23 cellular contexts compared by ENCODE assay signal in genomic region chr7:102387064-102387463, GRCh38. TPM values are rescaled to one million over a fixed set of nuclear protein-coding genes. Genes with fewer than 3 reads are reported as not detected.
DNase-seq lines count a peak whose midpoint lies in the region; ATAC-seq lines count a peak whose summit lies in the region.
"Had no signal": no experiment of that assay in that cellular context is flagged by ENCODE, and none has a peak within 500 bp of the region (broad histone marks: within the 10 kb centered on the region; RNA-seq: fewer than 3 reads in every experiment).

No MANE protein-coding gene starts in this region.

- H3K9me3 Mint-ChIP-seq in activated naive CD4-positive, alpha-beta T cell treated with anti-CD3 and anti-CD28 coated beads, Interleukin-2, amount 50 U/mL, for 24 hours = no peaks in the 10 kb centered on the region
- no peaks in the 10 kb centered on the region for H3K9me3 Mint-ChIP-seq in stimulated activated naive B cell treated with anti-CD40 and anti-IgM and Interleukin-4, amounts not matched to agents 10 μg/mL and 1 μg/mL and 100 μg/mL, for 72 hours
- no peaks in the 10 kb centered on the region for H3K9me3 Mint-ChIP-seq in natural killer cell treated with Interleukin-12 subunit alpha and Interleukin-12 subunit beta and Interleukin-15 and Interleukin-18, amount 100 ng/mL, for 72 hours

- no peak overlapping the region for H3K4me3 ChIP-seq in HAP-1
- H3K4me3 ChIP-seq: GM23248, SJSA1 had no signal

- peaks cover 3% of the 10 kb centered on the region for H3K4me1 Mint-ChIP-seq in activated naive CD4-positive, alpha-beta T cell treated with anti-CD3 and anti-CD28 coated beads, Interleukin-2, amount 50 U/mL, for 24 hours
- peaks cover 2 to 4% of the 10 kb centered on the region in 2 donors for H3K4me1 Mint-ChIP-seq in stimulated activated naive B cell treated with anti-CD40 and anti-IgM and Interleukin-4, amounts not matched to agents 10 μg/mL and 1 μg/mL and 100 μg/mL, for 72 hours
- H3K4me1 Mint-ChIP-seq in natural killer cell treated with Interleukin-12 subunit alpha and Interleukin-12 subunit beta and Interleukin-15 and Interleukin-18, amount 100 ng/mL, for 72 hours (ENCODE audit: low read depth in 2 of 2) = peaks cover 0 to 4% of the 10 kb centered on the region in 2 donors

- H3K4me3 Mint-ChIP-seq in activated naive CD4-positive, alpha-beta T cell treated with anti-CD3 and anti-CD28 coated beads, Interleukin-2, amount 50 U/mL, for 24 hours = no peak overlapping the region
- no peak overlapping the region for H3K4me3 Mint-ChIP-seq in stimulated activated naive B cell treated with anti-CD40 and anti-IgM and Interleukin-4, amounts not matched to agents 10 μg/mL and 1 μg/mL and 100 μg/mL, for 72 hours
- no peak overlapping the region for H3K4me3 Mint-ChIP-seq in natural killer cell treated with Interleukin-12 subunit alpha and Interleukin-12 subunit beta and Interleukin-15 and Interleukin-18, amount 100 ng/mL, for 72 hours

- H3K9me3 ChIP-seq in HAP-1 = no peaks in the 10 kb centered on the region
- H3K9me3 ChIP-seq: SJSA1 had no signal

- no peaks in the 10 kb centered on the region for H3K27me3 ChIP-seq in HAP-1 (ENCODE audit: low read depth)
- H3K27me3 ChIP-seq: SJSA1 had no signal

- peaks cover 25% of the 10 kb centered on the region for H3K36me3 ChIP-seq in HAP-1 (replicated peaks)

- peaks cover 3% of the 10 kb centered on the region for H3K36me3 Mint-ChIP-seq in activated naive CD4-positive, alpha-beta T cell treated with anti-CD3 and anti-CD28 coated beads, Interleukin-2, amount 50 U/mL, for 24 hours
- peaks cover 18 to 36% of the 10 kb centered on the region in 2 donors for H3K36me3 Mint-ChIP-seq in stimulated activated naive B cell treated with anti-CD40 and anti-IgM and Interleukin-4, amounts not matched to agents 10 μg/mL and 1 μg/mL and 100 μg/mL, for 72 hours
- peaks cover 5% of the 10 kb centered on the region for H3K36me3 Mint-ChIP-seq in natural killer cell treated with Interleukin-12 subunit alpha and Interleukin-12 subunit beta and Interleukin-15 and Interleukin-18, amount 100 ng/mL, for 72 hours

- H3K27ac Mint-ChIP-seq in activated naive CD4-positive, alpha-beta T cell treated with anti-CD3 and anti-CD28 coated beads, Interleukin-2, amount 50 U/mL, for 24 hours = peak overlapping the region; percentile 35
- peak overlapping the region; percentile 43 for H3K27ac Mint-ChIP-seq in stimulated activated naive B cell treated with anti-CD40 and anti-IgM and Interleukin-4, amounts not matched to agents 10 μg/mL and 1 μg/mL and 100 μg/mL, for 72 hours
- no peak overlapping the region for H3K27ac Mint-ChIP-seq in natural killer cell treated with Interleukin-12 subunit alpha and Interleukin-12 subunit beta and Interleukin-15 and Interleukin-18, amount 100 ng/mL, for 72 hours

- H3K27me3 Mint-ChIP-seq in activated naive CD4-positive, alpha-beta T cell treated with anti-CD3 and anti-CD28 coated beads, Interleukin-2, amount 50 U/mL, for 24 hours = no peaks in the 10 kb centered on the region
- H3K27me3 Mint-ChIP-seq in stimulated activated naive B cell treated with anti-CD40 and anti-IgM and Interleukin-4, amounts not matched to agents 10 μg/mL and 1 μg/mL and 100 μg/mL, for 72 hours = no peaks in the 10 kb centered on the region
- no peaks in the 10 kb centered on the region for H3K27me3 Mint-ChIP-seq in natural killer cell treated with Interleukin-12 subunit alpha and Interleukin-12 subunit beta and Interleukin-15 and Interleukin-18, amount 100 ng/mL, for 72 hours

- in situ Hi-C loops in HAP-1 (cut with MboI; ENCODE audit: low sequenced_read_pairs) = no loop called here

- peak; percentile 36 for ATAC-seq in left lobe of liver
- ATAC-seq in stimulated activated naive B cell treated with anti-CD40 and anti-IgM and Interleukin-4, amounts not matched to agents 10 μg/mL and 1 μg/mL and 100 μg/mL, for 72 hours (replicated peaks) = no peak
- no peak for ATAC-seq in natural killer cell treated with Interleukin-12 subunit alpha and Interleukin-12 subunit beta and Interleukin-15 and Interleukin-18, amount 100 ng/mL, for 72 hours

- H3K4me1 ChIP-seq in HAP-1 = no peaks in the 10 kb centered on the region

- DNase-seq in activated naive CD4-positive, alpha-beta T cell (lab: John Stamatoyannopoulos, UW) = no peak
- DNase-seq in NCI-H2227 treated with DMSO at 0.1 percent for 48 hours (lab: John Stamatoyannopoulos, UW) (peak; percentile 27), left lobe of liver (ENCODE audit: low spot score) (no peak), hypothalamus (lab: John Stamatoyannopoulos, UW) (no peak), HAP-1 (ENCODE audit: low spot score in 2 of 2) (no peak)
- DNase-seq in stimulated activated naive B cell treated with anti-CD40 and anti-IgM and Interleukin-4, amounts not matched to agents 10 μg/mL and 1 μg/mL and 100 μg/mL, for 72 hours = no peak
- no peak for DNase-seq in natural killer cell treated with Interleukin-12 subunit alpha and Interleukin-12 subunit beta and Interleukin-15 and Interleukin-18, amount 100 ng/mL, for 72 hours (ENCODE audit: low spot score)
- DNase-seq: 8988T, ACHN, Calu3, DND-41, GM23248, H7, KG1, MM.1S, NCI-H2029, NCI-H226, NCI-H510A, NCI-H69, Right ventricle myocardium superior, RPMI8226 had no signal

RNA-seq across cellular contexts. Expression of gene PRKRIP1, which starts 9.1 kb away (rescaled TPM):
- 10.8 TPM for total RNA-seq in left lobe of liver
- 10 to 100 TPM; 26.7 to 39.5 TPM for total RNA-seq in natural killer cell treated with Interleukin-12 subunit alpha and Interleukin-12 subunit beta and Interleukin-15 and Interleukin-18, amount 100 ng/mL, for 72 hours

RNA-seq across cellular contexts. Expression of gene SPDYE6, which starts 30.8 kb away (rescaled TPM):
- total RNA-seq in left lobe of liver = not detected
- total RNA-seq in natural killer cell treated with Interleukin-12 subunit alpha and Interleukin-12 subunit beta and Interleukin-15 and Interleukin-18, amount 100 ng/mL, for 72 hours = not detected
- total RNA-seq: Calu3, GM23248, H7, Right ventricle myocardium superior, SJSA1 had no signal

RNA-seq across cellular contexts. Expression of gene ORAI2, which starts 46.3 kb away (rescaled TPM):
- 1.9 TPM for total RNA-seq in left lobe of liver
- total RNA-seq in natural killer cell treated with Interleukin-12 subunit alpha and Interleukin-12 subunit beta and Interleukin-15 and Interleukin-18, amount 100 ng/mL, for 72 hours = 10 to 100 TPM; 56.5 to 70.4 TPM

Comparison
In these comparisons a context has a peak if more than half of its experiments do, and no peak if none do; other contexts are left out.
1. H3K27ac Mint-ChIP-seq: peak in activated naive CD4-positive, alpha-beta T cell treated with anti-CD3 and anti-CD28 coated beads, Interleukin-2, amount 50 U/mL, for 24 hours (single experiment) and stimulated activated naive B cell treated with anti-CD40 and anti-IgM and Interleukin-4, amounts not matched to agents 10 μg/mL and 1 μg/mL and 100 μg/mL, for 72 hours (single experiment); none in natural killer cell treated with Interleukin-12 subunit alpha and Interleukin-12 subunit beta and Interleukin-15 and Interleukin-18, amount 100 ng/mL, for 72 hours (0 of 2).
2. RNA of gene ORAI2, which starts 46.3 kb away (total RNA-seq): 56.5 to 70.4 TPM in natural killer cell treated with Interleukin-12 subunit alpha and Interleukin-12 subunit beta and Interleukin-15 and Interleukin-18, amount 100 ng/mL, for 72 hours; 1.9 TPM in left lobe of liver (single experiment); every median in the first group is over 10 times any median in the second.